15 cellular contexts compared by ENCODE assay signal in the genomic region with DNA sequence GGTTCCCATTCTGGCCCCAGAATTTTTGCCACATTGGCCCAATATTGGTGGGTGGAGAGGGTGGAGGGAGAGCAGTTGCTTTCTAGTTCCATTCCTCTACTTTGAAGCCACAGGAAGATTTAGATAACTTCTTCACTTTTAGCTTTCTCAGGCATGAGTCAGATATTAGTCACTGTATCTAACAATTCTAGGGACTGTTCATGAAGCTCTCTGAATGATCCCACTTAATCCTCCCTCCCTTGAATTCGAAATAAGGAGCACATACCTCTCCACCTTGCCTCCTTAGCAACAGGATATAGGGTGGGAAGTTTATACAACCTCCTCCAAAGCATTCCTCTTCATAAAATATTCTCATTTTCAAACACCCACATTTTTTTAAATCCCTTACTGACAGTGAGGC. TPM values are rescaled to one million over a fixed set of nuclear protein-coding genes. Genes with fewer than 3 reads are reported as not detected.
DNase-seq lines count a peak whose midpoint lies in the region; ATAC-seq and TF ChIP-seq lines count a peak whose summit lies in the region.
"Had no signal": no experiment of that assay in that cellular context is flagged by ENCODE, and none has a peak within 500 bp of the region (broad histone marks: within the 10 kb centered on the region; RNA-seq: fewer than 3 reads in every experiment).

No MANE protein-coding gene starts in this region.

- peaks cover 3 to 14% of the 10 kb centered on the region in 2 donors for H3K27me3 Mint-ChIP-seq in stimulated activated naive B cell treated with anti-CD40 and anti-IgM and Interleukin-4, amounts not matched to agents 10 μg/mL and 1 μg/mL and 100 μg/mL, for 72 hours
- no peaks in the 10 kb centered on the region for H3K27me3 Mint-ChIP-seq in activated T-cell treated with anti-CD3 and anti-CD28 coated beads, Interleukin-2, amount 50 U/mL, for 4 hours (ENCODE audit: low read depth)

- DNase-seq in A673 (ENCODE audit: low spot score): peak; percentile 30
- DNase-seq in HT-29 (ENCODE audit: low spot score): peak; percentile 45
- peak; percentile 55 for DNase-seq in brain microvascular endothelial cell
- peak; percentile 68 for DNase-seq in kidney tubule cell (ENCODE audit: low spot score)
- no peak for DNase-seq in stimulated activated naive B cell treated with anti-CD40 and anti-IgM and Interleukin-4, amounts not matched to agents 10 μg/mL and 1 μg/mL and 100 μg/mL, for 72 hours
- no peak for DNase-seq in activated T-cell treated with anti-CD3 and anti-CD28 coated beads, Interleukin-2, amount 50 U/mL, for 4 hours
- no peak for DNase-seq in effector CD4-positive, alpha-beta T cell
- no peak for DNase-seq in activated CD4-positive, alpha-beta T cell treated with anti-CD3 and anti-CD28 coated beads for 1 hour
- DNase-seq: activated T-cell treated with anti-CD3 and anti-CD28 coated beads, Interleukin-2, amount 50 U/mL, for 1 hour; esophagus squamous epithelium; NCI-H1092; SIG-M5; sigmoid colon had no signal

- BruUV-seq in A673 (replicated peaks; lab: Mats Ljungman, UMichigan): no TSS peak

- H3K4me3 Mint-ChIP-seq in stimulated activated naive B cell treated with anti-CD40 and anti-IgM and Interleukin-4, amounts not matched to agents 10 μg/mL and 1 μg/mL and 100 μg/mL, for 72 hours: no peak overlapping the region
- H3K4me3 Mint-ChIP-seq in activated T-cell treated with anti-CD3 and anti-CD28 coated beads, Interleukin-2, amount 50 U/mL, for 4 hours: no peak overlapping the region
- H3K4me3 Mint-ChIP-seq: B cell had no signal

- POLR2A ChIA-PET in A673 (lab: Charles Lee; ENCODE audit: low non-redundant PET): no interaction called here

- no peak for ATAC-seq in stimulated activated naive B cell treated with anti-CD40 and anti-IgM and Interleukin-4, amounts not matched to agents 10 μg/mL and 1 μg/mL and 100 μg/mL, for 72 hours (replicated peaks)
- ATAC-seq in activated T-cell treated with anti-CD3 and anti-CD28 coated beads, Interleukin-2, amount 50 U/mL, for 4 hours: no peak

- H3K4me1 ChIP-seq in A673 (ENCODE audit: insufficient read depth, low read length, poor library complexity, severe bottlenecking): no peaks in the 10 kb centered on the region
- H3K4me1 ChIP-seq: sigmoid colon had no signal

- H3K9me3 ChIP-seq in A673 (ENCODE audit: low read depth, low read length, poor library complexity, severe bottlenecking): no peaks in the 10 kb centered on the region
- H3K9me3 ChIP-seq: esophagus squamous epithelium, sigmoid colon had no signal

- no peaks in the 10 kb centered on the region for H3K36me3 ChIP-seq in A673 (ENCODE audit: insufficient read depth, low read length, poor library complexity, severe bottlenecking)
- H3K36me3 ChIP-seq in brain microvascular endothelial cell (replicated peaks): no peaks in the 10 kb centered on the region
- H3K36me3 ChIP-seq: esophagus squamous epithelium, sigmoid colon had no signal

- H3K9me3 Mint-ChIP-seq in stimulated activated naive B cell treated with anti-CD40 and anti-IgM and Interleukin-4, amounts not matched to agents 10 μg/mL and 1 μg/mL and 100 μg/mL, for 72 hours: peaks cover 0 to 2% of the 10 kb centered on the region in 2 donors
- H3K9me3 Mint-ChIP-seq in activated T-cell treated with anti-CD3 and anti-CD28 coated beads, Interleukin-2, amount 50 U/mL, for 4 hours: no peaks in the 10 kb centered on the region

- H3K4me3 ChIP-seq in A673 (ENCODE audit: low read depth, low read length, poor library complexity, severe bottlenecking) (no peak overlapping the region), brain microvascular endothelial cell (ENCODE audit: low read depth, low read length) (no peak overlapping the region)
- H3K4me3 ChIP-seq: esophagus squamous epithelium, sigmoid colon had no signal

- H3K4me1 Mint-ChIP-seq in stimulated activated naive B cell treated with anti-CD40 and anti-IgM and Interleukin-4, amounts not matched to agents 10 μg/mL and 1 μg/mL and 100 μg/mL, for 72 hours: no peaks in the 10 kb centered on the region
- no peaks in the 10 kb centered on the region for H3K4me1 Mint-ChIP-seq in activated T-cell treated with anti-CD3 and anti-CD28 coated beads, Interleukin-2, amount 50 U/mL, for 4 hours (ENCODE audit: low read depth)
- H3K4me1 Mint-ChIP-seq: B cell had no signal

- H3K36me3 Mint-ChIP-seq in stimulated activated naive B cell treated with anti-CD40 and anti-IgM and Interleukin-4, amounts not matched to agents 10 μg/mL and 1 μg/mL and 100 μg/mL, for 72 hours: no peaks in the 10 kb centered on the region
- no peaks in the 10 kb centered on the region for H3K36me3 Mint-ChIP-seq in activated T-cell treated with anti-CD3 and anti-CD28 coated beads, Interleukin-2, amount 50 U/mL, for 4 hours (ENCODE audit: insufficient read depth)

- H3K27ac ChIP-seq in A673 (ENCODE audit: low read depth, low read length, poor library complexity, severe bottlenecking): no peak overlapping the region
- H3K27ac ChIP-seq in brain microvascular endothelial cell: peak overlapping the region; percentile 14
- H3K27ac ChIP-seq: esophagus squamous epithelium, sigmoid colon had no signal

- CTCF ChIA-PET in A673 (lab: Charles Lee): no interaction called here

- H3K27ac Mint-ChIP-seq in stimulated activated naive B cell treated with anti-CD40 and anti-IgM and Interleukin-4, amounts not matched to agents 10 μg/mL and 1 μg/mL and 100 μg/mL, for 72 hours: no peak overlapping the region
- H3K27ac Mint-ChIP-seq: B cell had no signal

- H3K27me3 ChIP-seq in A673 (replicated peaks; ENCODE audit: insufficient read depth, low read depth, low read length, poor library complexity): peaks cover 22% of the 10 kb centered on the region
- H3K27me3 ChIP-seq in brain microvascular endothelial cell (replicated peaks): no peaks in the 10 kb centered on the region
- H3K27me3 ChIP-seq: sigmoid colon had no signal

- TF ChIP-seq CTCF in A673 (conservative IDR thresholded peaks at IDR 0.05; ENCODE audit: low read depth, low read length) (no peak), brain microvascular endothelial cell (IDR thresholded peaks at IDR 0.05; ENCODE audit: low read depth, low read length, missing control alignments) (no peak)

- intact Hi-C loops in A673 (cut with micrococcal nuclease; ENCODE audit: unreplicated experiment): no loop called here

- in situ Hi-C loops in brain microvascular endothelial cell (cut with HindIII; ENCODE audit: low pct_ligation_motif_present, low sequenced_read_pairs): no loop called here

RNA-seq across cellular contexts. Expression of a gene that starts 13.4 kb away (rescaled TPM):
- total RNA-seq in A673 (2021): not detected in 2 replicates
- not detected in 2 replicates for total RNA-seq in HT-29 (2014; rRNA removed; shearing (Covaris generic))
- total RNA-seq in activated T-cell treated with anti-CD3 and anti-CD28 coated beads, Interleukin-2, amount 50 U/mL, for 4 hours: not detected
- total RNA-seq: B cell, esophagus squamous epithelium, G401, sigmoid colon had no signal

Comparison
In these comparisons a context has a peak if more than half of its experiments do, and no peak if none do; other contexts are left out.
1. DNase-seq: peak in A673 (single experiment), HT-29 (single experiment), brain microvascular endothelial cell (single experiment) and kidney tubule cell (single experiment); none in stimulated activated naive B cell treated with anti-CD40 and anti-IgM and Interleukin-4, amounts not matched to agents 10 μg/mL and 1 μg/mL and 100 μg/mL, for 72 hours (single experiment), activated T-cell treated with anti-CD3 and anti-CD28 coated beads, Interleukin-2, amount 50 U/mL, for 4 hours (single experiment), effector CD4-positive, alpha-beta T cell (single experiment) and activated CD4-positive, alpha-beta T cell treated with anti-CD3 and anti-CD28 coated beads for 1 hour (single experiment).